ENCODE assay signal across 1 cellular context in the genomic region with DNA sequence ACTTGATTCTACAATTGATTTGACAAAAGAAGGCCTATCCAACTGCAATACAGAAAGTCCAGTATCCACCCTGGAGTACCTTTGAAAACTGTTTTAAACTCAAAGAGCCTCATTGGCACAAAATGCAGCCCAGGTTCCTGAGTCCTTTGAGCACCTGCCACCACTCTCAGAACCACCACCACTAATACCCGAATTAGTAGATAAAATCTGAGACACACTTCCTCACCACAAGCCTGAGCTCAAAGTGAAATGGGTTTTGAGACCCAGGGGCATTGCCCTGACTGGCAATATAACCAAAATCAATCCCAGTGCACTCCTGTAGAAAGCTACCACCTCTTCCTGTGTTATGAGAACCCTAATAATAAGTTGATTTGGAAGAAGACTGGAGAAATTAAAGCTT.
TF ChIP-seq lines count a peak whose summit lies in the region.

No MANE protein-coding gene starts in this region.

TF ChIP-seq in GM12878, 131 proteins besides CTCF, POLR2A, EP300 and RAD21 (continued from another document):
- TF ChIP-seq, protein P1, sequence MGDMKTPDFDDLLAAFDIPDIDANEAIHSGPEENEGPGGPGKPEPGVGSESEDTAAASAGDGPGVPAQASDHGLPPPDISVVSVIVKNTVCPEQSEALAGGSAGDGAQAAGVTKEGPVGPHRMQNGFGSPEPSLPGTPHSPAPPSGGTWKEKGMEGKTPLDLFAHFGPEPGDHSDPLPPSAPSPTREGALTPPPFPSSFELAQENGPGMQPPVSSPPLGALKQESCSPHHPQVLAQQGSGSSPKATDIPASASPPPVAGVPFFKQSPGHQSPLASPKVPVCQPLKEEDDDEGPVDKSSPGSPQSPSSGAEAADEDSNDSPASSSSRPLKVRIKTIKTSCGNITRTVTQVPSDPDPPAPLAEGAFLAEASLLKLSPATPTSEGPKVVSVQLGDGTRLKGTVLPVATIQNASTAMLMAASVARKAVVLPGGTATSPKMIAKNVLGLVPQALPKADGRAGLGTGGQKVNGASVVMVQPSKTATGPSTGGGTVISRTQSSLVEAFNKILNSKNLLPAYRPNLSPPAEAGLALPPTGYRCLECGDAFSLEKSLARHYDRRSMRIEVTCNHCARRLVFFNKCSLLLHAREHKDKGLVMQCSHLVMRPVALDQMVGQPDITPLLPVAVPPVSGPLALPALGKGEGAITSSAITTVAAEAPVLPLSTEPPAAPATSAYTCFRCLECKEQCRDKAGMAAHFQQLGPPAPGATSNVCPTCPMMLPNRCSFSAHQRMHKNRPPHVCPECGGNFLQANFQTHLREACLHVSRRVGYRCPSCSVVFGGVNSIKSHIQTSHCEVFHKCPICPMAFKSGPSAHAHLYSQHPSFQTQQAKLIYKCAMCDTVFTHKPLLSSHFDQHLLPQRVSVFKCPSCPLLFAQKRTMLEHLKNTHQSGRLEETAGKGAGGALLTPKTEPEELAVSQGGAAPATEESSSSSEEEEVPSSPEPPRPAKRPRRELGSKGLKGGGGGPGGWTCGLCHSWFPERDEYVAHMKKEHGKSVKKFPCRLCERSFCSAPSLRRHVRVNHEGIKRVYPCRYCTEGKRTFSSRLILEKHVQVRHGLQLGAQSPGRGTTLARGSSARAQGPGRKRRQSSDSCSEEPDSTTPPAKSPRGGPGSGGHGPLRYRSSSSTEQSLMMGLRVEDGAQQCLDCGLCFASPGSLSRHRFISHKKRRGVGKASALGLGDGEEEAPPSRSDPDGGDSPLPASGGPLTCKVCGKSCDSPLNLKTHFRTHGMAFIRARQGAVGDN (IDR thresholded peaks at IDR 0.05), result no peak
- TF ChIP-seq NR2F1 (conservative IDR thresholded peaks at IDR 0.05), result no peak
- TF ChIP-seq BACH1 (IDR thresholded peaks at IDR 0.05; ENCODE audit: borderline replicate concordance), result no peak
- TF ChIP-seq JUNB (IDR thresholded peaks at IDR 0.05), result no peak
- no peak for TF ChIP-seq STAT1 (conservative IDR thresholded peaks at IDR 0.05)
- TF ChIP-seq TCF12 (IDR thresholded peaks at IDR 0.05; ENCODE audit: low read depth, low read length), result no peak
- TF ChIP-seq PAX8 (IDR thresholded peaks at IDR 0.05), result no peak
- no peak for TF ChIP-seq KAT2A (conservative IDR thresholded peaks at IDR 0.05; ENCODE audit: control insufficient read depth, low read depth, low read length)
- TF ChIP-seq, protein P2, sequence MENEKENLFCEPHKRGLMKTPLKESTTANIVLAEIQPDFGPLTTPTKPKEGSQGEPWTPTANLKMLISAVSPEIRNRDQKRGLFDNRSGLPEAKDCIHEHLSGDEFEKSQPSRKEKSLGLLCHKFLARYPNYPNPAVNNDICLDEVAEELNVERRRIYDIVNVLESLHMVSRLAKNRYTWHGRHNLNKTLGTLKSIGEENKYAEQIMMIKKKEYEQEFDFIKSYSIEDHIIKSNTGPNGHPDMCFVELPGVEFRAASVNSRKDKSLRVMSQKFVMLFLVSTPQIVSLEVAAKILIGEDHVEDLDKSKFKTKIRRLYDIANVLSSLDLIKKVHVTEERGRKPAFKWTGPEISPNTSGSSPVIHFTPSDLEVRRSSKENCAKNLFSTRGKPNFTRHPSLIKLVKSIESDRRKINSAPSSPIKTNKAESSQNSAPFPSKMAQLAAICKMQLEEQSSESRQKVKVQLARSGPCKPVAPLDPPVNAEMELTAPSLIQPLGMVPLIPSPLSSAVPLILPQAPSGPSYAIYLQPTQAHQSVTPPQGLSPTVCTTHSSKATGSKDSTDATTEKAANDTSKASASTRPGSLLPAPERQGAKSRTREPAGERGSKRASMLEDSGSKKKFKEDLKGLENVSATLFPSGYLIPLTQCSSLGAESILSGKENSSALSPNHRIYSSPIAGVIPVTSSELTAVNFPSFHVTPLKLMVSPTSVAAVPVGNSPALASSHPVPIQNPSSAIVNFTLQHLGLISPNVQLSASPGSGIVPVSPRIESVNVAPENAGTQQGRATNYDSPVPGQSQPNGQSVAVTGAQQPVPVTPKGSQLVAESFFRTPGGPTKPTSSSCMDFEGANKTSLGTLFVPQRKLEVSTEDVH (IDR thresholded peaks at IDR 0.05; ENCODE audit: low read depth, partially characterized antibody), result no peak
- TF ChIP-seq POU2F2 (IDR thresholded peaks at IDR 0.05; ENCODE audit: borderline replicate concordance, low read depth, low read length), result no peak
- no peak for TF ChIP-seq NR2C2 (IDR thresholded peaks at IDR 0.05; ENCODE audit: borderline replicate concordance, control insufficient read depth, insufficient read length, low read depth)
